22 cellular contexts compared by ENCODE assay signal in genomic region chr20:63660622-63661021, GRCh38. TPM values are rescaled to one million over a fixed set of nuclear protein-coding genes. Genes with fewer than 3 reads are reported as not detected.
"Had no signal": no experiment of that assay in that cellular context is flagged by ENCODE, and none has a peak within 500 bp of the region (broad histone marks: within the 10 kb centered on the region; RNA-seq: fewer than 3 reads in every experiment).

No MANE protein-coding gene starts in this region.

- H3K27me3 ChIP-seq: esophagus squamous epithelium, gastrocnemius medialis, pancreas, right atrium auricular region, thyroid gland had no signal

- H3K27ac Mint-ChIP-seq: activated naive CD8-positive, alpha-beta T cell treated with anti-CD3 and anti-CD28 coated beads for 36 hours; endodermal cell; naive thymus-derived CD4-positive, alpha-beta T cell; stimulated activated naive CD8-positive, alpha-beta T cell treated with anti-CD3 and anti-CD28 coated beads, Interleukin-15, Interleukin-2, amounts not matched to agents 100 ng/mL and 50 ng/mL, for 24 hours; T-cell had no signal

- DNase-seq: activated CD4-positive, alpha-beta T cell treated with anti-CD3 and anti-CD28 coated beads for 1 hour; activated CD4-positive, alpha-beta T cell treated with anti-CD3 and anti-CD28 coated beads, Interleukin-2, amount 50 U/mL, for 4 hours; activated CD8-positive, alpha-beta memory T cell treated with anti-CD3 and anti-CD28 coated beads for 24 hours; activated gamma-delta T cell treated with Interleukin-2 at 50 U/mL for 16 hours; activated naive CD8-positive, alpha-beta T cell treated with anti-CD3 and anti-CD28 coated beads for 36 hours; amygdala; cortex of kidney; endodermal cell; esophagus squamous epithelium; gastrocnemius medialis; hippocampal formation; left ventricle myocardium inferior; naive thymus-derived CD4-positive, alpha-beta T cell; stimulated activated CD4-positive, alpha-beta T cell treated with anti-CD3 and anti-CD28 coated beads, Interleukin-12 subunit alpha, Interleukin-12 subunit beta, amount 100 ng/mL, for 4 hours; substantia nigra; T-cell; thyroid gland had no signal

- ATAC-seq: gastrocnemius medialis; naive thymus-derived CD4-positive, alpha-beta T cell; pancreas; psoas muscle; T-cell had no signal

- H3K27ac ChIP-seq: esophagus squamous epithelium, gastrocnemius medialis, left ventricle myocardium inferior, pancreas, psoas muscle, right atrium auricular region, thyroid gland had no signal

- H3K9me3 Mint-ChIP-seq: activated naive CD8-positive, alpha-beta T cell treated with anti-CD3 and anti-CD28 coated beads for 36 hours; endodermal cell; naive thymus-derived CD4-positive, alpha-beta T cell; stimulated activated naive CD8-positive, alpha-beta T cell treated with anti-CD3 and anti-CD28 coated beads, Interleukin-15, Interleukin-2, amounts not matched to agents 100 ng/mL and 50 ng/mL, for 24 hours; T-cell had no signal

- H3K9me3 ChIP-seq: esophagus squamous epithelium, gastrocnemius medialis, left ventricle myocardium inferior, pancreas, psoas muscle, right atrium auricular region, thyroid gland had no signal

- H3K27me3 Mint-ChIP-seq: activated naive CD8-positive, alpha-beta T cell treated with anti-CD3 and anti-CD28 coated beads for 36 hours; stimulated activated naive CD8-positive, alpha-beta T cell treated with anti-CD3 and anti-CD28 coated beads, Interleukin-15, Interleukin-2, amounts not matched to agents 100 ng/mL and 50 ng/mL, for 24 hours; T-cell had no signal

- H3K4me3 ChIP-seq: esophagus squamous epithelium, gastrocnemius medialis, left ventricle myocardium inferior, pancreas, psoas muscle, right atrium auricular region, thyroid gland had no signal

RNA-seq across cellular contexts. Expression of gene TNFRSF6B, which starts 35.8 kb away (rescaled TPM):
- total RNA-seq: activated naive CD8-positive, alpha-beta T cell treated with anti-CD3 and anti-CD28 coated beads for 36 hours; endodermal cell; skeletal muscle tissue had no signal
